ENCODE assay signal across 8 cellular contexts in genomic region chr17:62626719-62627218, GRCh38. TPM values are rescaled to one million over a fixed set of nuclear protein-coding genes. Genes with fewer than 3 reads are reported as not detected.
DNase-seq lines count a peak whose midpoint lies in the region; ATAC-seq, FAIRE-seq and TF ChIP-seq lines count a peak whose summit lies in the region.

No MANE protein-coding gene starts in this region.

- in situ Hi-C loops in HepG2 (cut with HindIII; ENCODE audit: extremely low pct_ligation_motif_present, low pct_unique_long_range_greater_than_20kb): no loop called here

- TF ChIP-seq RAD21 in HepG2 (CRISPR knock-in tag; IDR thresholded peaks at IDR 0.05): no peak

- H2AFZ ChIP-seq in HepG2 (ENCODE audit: low read length): no peak overlapping the region

- no peak for TF ChIP-seq CTCF in cardiac fibroblast (IDR thresholded peaks at IDR 0.05; ENCODE audit: low read depth, low read length)
- no peak for TF ChIP-seq CTCF in HepG2 (CRISPR knock-in tag; IDR thresholded peaks at IDR 0.05)

- BruUV-seq in HepG2 (replicated peaks; lab: Mats Ljungman, UMichigan): no TSS peak

- peaks cover 21 to 54% of the 10 kb centered on the region in 2 experiments; a peak in 4 of 5 replicates for H3K27me3 ChIP-seq in HepG2 (ENCODE audit: control insufficient read depth in 1 of 2, insufficient read depth in 2 of 2, low read length in 2 of 2)

- H4K20me1 ChIP-seq in HepG2 (ENCODE audit: insufficient read depth, low read length): no peaks in the 10 kb centered on the region

- H3K4me1 ChIP-seq in HepG2 (ENCODE audit: insufficient read depth, low read length): peaks cover 25% of the 10 kb centered on the region

- CTCF ChIA-PET in HepG2 (lab: Yijun Ruan, JAX; ENCODE audit: low intra/inter-chr PET ratio, low total read pairs) (no interaction called here), HEK293T (lab: Yijun Ruan, JAX) (interaction anchor here (0.7 kb wide), 1 partner anchor 42 kb away, joined by 3 read pairs; no protein-coding TSS in a partner anchor)

- H3K4me3 ChIP-seq in cardiac fibroblast (replicated peaks in 1 of 2; ENCODE audit: low read depth in 2 of 2, low read length in 2 of 2): peak overlapping the region; percentile 74 to 78
- H3K4me3 ChIP-seq in HepG2 (replicated peaks in 1 of 3; ENCODE audit: insufficient read depth in 1 of 3, low read depth in 2 of 3, low read length in 3 of 3): peak overlapping the region; percentile 40 to 69 (median 42); a peak in 5 of 6 replicates

- 21% methylated on average over 16 of the region's 21 CpGs for WGBS in HepG2 (ENCODE audit: low lambda C conversion rate)

- H3K9ac ChIP-seq in HepG2 (ENCODE audit: insufficient read depth, low read depth, low read length): no peak overlapping the region

- peak; percentile 72 for FAIRE-seq in HepG2 (lab: Jason Lieb, UNC)

- peak overlapping the region; percentile 67 for H3K4me2 ChIP-seq in HepG2 (ENCODE audit: low read depth, low read length)

- no peaks in the 10 kb centered on the region for H3K36me3 ChIP-seq in HepG2 (replicated peaks in 1 of 2; ENCODE audit: control insufficient read depth in 1 of 2, insufficient read depth in 2 of 2, low read length in 2 of 2)

- no peak for TF ChIP-seq POLR2A in HepG2 (IDR thresholded peaks at IDR 0.05; ENCODE audit: insufficient read depth in 1 of 2, low read depth in 2 of 2, low read length in 2 of 2)

- no peaks in the 10 kb centered on the region for H3K79me2 ChIP-seq in HepG2 (ENCODE audit: insufficient read depth, low read length)

- no peaks in the 10 kb centered on the region for H3K9me3 ChIP-seq in HepG2 (ENCODE audit: low read length)

- H3K27ac ChIP-seq in HepG2 (ENCODE audit: extremely low read length, insufficient read depth, low read length): no peak overlapping the region
- peak overlapping the region; percentile 30 for H3K27ac ChIP-seq in substantia nigra (ENCODE audit: low read depth, low read length, poor library complexity, severe bottlenecking)

- POLR2A ChIA-PET in HepG2 (lab: Yijun Ruan, JAX): no interaction called here
- POLR2A ChIA-PET in HEK293T (lab: Yijun Ruan, JAX): no interaction called here

- peak; percentile 88 for DNase-seq in GM03348 (ENCODE audit: low spot score)
- DNase-seq in NCI-H2227 treated with DMSO at 0.1 percent for 48 hours (lab: John Stamatoyannopoulos, UW): peak; percentile 33
- DNase-seq in cardiac fibroblast (ENCODE audit: low read depth in 2 of 2): peak; percentile 91 to 94
- peak; percentile 31 for DNase-seq in HepG2 (ENCODE audit: low spot score)
- peak in 2 of 49 donors; percentile 32 to 37 for DNase-seq in substantia nigra (lab: John Stamatoyannopoulos, UW)
- DNase-seq in inferior parietal cortex (ENCODE audit: extremely low spot score): no peak
- DNase-seq in HEK293T (ENCODE audit: extremely low spot score): no peak

- intact Hi-C loops in HepG2 (cut with micrococcal nuclease; ENCODE audit: unreplicated experiment): no loop called here

- TF ChIP-seq EP300 in HepG2 (IDR thresholded peaks at IDR 0.05; ENCODE audit: low read depth in 2 of 2, low read length in 2 of 2) (no peak), HepG2 (CRISPR knock-in tag; IDR thresholded peaks at IDR 0.05; ENCODE audit: borderline replicate concordance) (no peak)

- peak; percentile 5; the same call in 1 of the 3 replicates for ATAC-seq in HepG2
- no peak for ATAC-seq in HG02763 (IDR thresholded peaks at IDR 0.05; ENCODE audit: unreplicated experiment)

TF ChIP-seq in HepG2, 621 proteins besides CTCF, POLR2A, EP300 and RAD21 (continues in another document):
- TF ChIP-seq ZMYM4 (CRISPR knock-in tag; IDR thresholded peaks at IDR 0.05) (no peak), ZNF33A (CRISPR knock-in tag; IDR thresholded peaks at IDR 0.05; ENCODE audit: borderline replicate concordance) (no peak), KDM5B (CRISPR knock-in tag; IDR thresholded peaks at IDR 0.05; ENCODE audit: borderline replicate concordance) (peak; percentile 59; the same call in 1 of the 2 replicates), ZBTB2 (CRISPR knock-in tag; IDR thresholded peaks at IDR 0.05; ENCODE audit: low read depth) (no peak), ZBTB26 (CRISPR knock-in tag; IDR thresholded peaks at IDR 0.05; ENCODE audit: borderline replicate concordance) (no peak), NFE2L1 (CRISPR knock-in tag; IDR thresholded peaks at IDR 0.05; ENCODE audit: borderline replicate concordance) (no peak)

TF ChIP-seq in HEK293T, 16 proteins besides CTCF, POLR2A, EP300 and RAD21:
- TF ChIP-seq L3MBTL2 (conservative IDR thresholded peaks at IDR 0.05): no peak
- no peak for TF ChIP-seq ARNT (IDR thresholded peaks at IDR 0.05)
- TF ChIP-seq BHLHE40 (IDR thresholded peaks at IDR 0.05; ENCODE audit: borderline replicate concordance): no peak
- TF ChIP-seq CTBP1 (IDR thresholded peaks at IDR 0.05; ENCODE audit: borderline replicate concordance): no peak
- TF ChIP-seq FOXK2 (IDR thresholded peaks at IDR 0.05): no peak
- no peak for TF ChIP-seq HDGF (IDR thresholded peaks at IDR 0.05; ENCODE audit: borderline replicate concordance)
- no peak for TF ChIP-seq SUZ12 (IDR thresholded peaks at IDR 0.05)
- TF ChIP-seq NFRKB (IDR thresholded peaks at IDR 0.05): no peak
- no peak for TF ChIP-seq LEF1 (IDR thresholded peaks at IDR 0.05; ENCODE audit: borderline replicate concordance)
- no peak for TF ChIP-seq PKNOX1 (IDR thresholded peaks at IDR 0.05)
- no peak for TF ChIP-seq TARDBP (IDR thresholded peaks at IDR 0.05)

RNA-seq across cellular contexts. Expression of gene MRC2, which starts 0.7 kb away (rescaled TPM):
- total RNA-seq in HepG2 (2016; rRNA removed; fragmentation: Illumina TruSeq; extraction: Trizol): not detected in 2 replicates
- total RNA-seq in HepG2 (2016; cell fraction: cytosol; rRNA removed; fragmentation: Illumina TruSeq; extraction: Trizol; ENCODE audit: low read depth): not detected in 2 replicates
- not detected in 2 replicates for total RNA-seq in HepG2 (2016; cell fraction: insoluble cytoplasmic fraction; rRNA removed; fragmentation: Illumina TruSeq; extraction: Trizol)
- not detected in 2 replicates for total RNA-seq in HepG2 (2016; cell fraction: membrane; rRNA removed; fragmentation: Illumina TruSeq; extraction: Trizol)
- not detected in 2 replicates for total RNA-seq in HepG2 (2016; cell fraction: nucleus; rRNA removed; fragmentation: Illumina TruSeq; extraction: Trizol)
- polyA plus RNA-seq in HepG2 (2011; rRNA removed): not detected in 2 replicates
- polyA plus RNA-seq in HepG2 (2011; cell fraction: cytosol; rRNA removed): not detected in 2 replicates
- polyA plus RNA-seq in HepG2 (2011; cell fraction: nucleus; rRNA removed): 0.03 and 0.10 TPM in 2 replicates
- 0.01 TPM in 1 of 2 replicates, not detected in the other for polyA plus RNA-seq in HepG2 (2012)
- not detected in 2 replicates for polyA plus RNA-seq in HepG2 (2016; cell fraction: cytosol; fragmentation: Illumina TruSeq; extraction: Trizol; ENCODE audit: low read depth)
- not detected in 2 replicates for polyA plus RNA-seq in HepG2 (2016; cell fraction: insoluble cytoplasmic fraction; fragmentation: Illumina TruSeq; extraction: Trizol; ENCODE audit: low read depth)
- polyA plus RNA-seq in HepG2 (2016; cell fraction: membrane; fragmentation: Illumina TruSeq; extraction: Trizol; ENCODE audit: low read depth): not detected in 2 replicates
- not detected in 2 replicates for polyA plus RNA-seq in HepG2 (2016; cell fraction: nucleus; fragmentation: Illumina TruSeq; extraction: Trizol; ENCODE audit: insufficient read depth, low read depth)
- 0.04 and 20.3 TPM in 2 replicates for polyA minus RNA-seq in HepG2 (2011; rRNA and poly(A)+ RNA removed; ENCODE audit: low replicate concordance)
- polyA minus RNA-seq in HepG2 (2011; cell fraction: cytosol; rRNA and poly(A)+ RNA removed): 0.26 TPM in 1 of 2 replicates, not detected in the other
- 0.12 and 0.39 TPM in 2 replicates for polyA minus RNA-seq in HepG2 (2011; cell fraction: nucleus; rRNA and poly(A)+ RNA removed)

Comparison
In these comparisons a context has a peak if more than half of its experiments do, and no peak if none do; other contexts are left out.
1. DNase-seq: peak in GM03348 (single experiment), NCI-H2227 treated with DMSO at 0.1 percent for 48 hours (single experiment), cardiac fibroblast (2 of 2) and HepG2 (single experiment); none in inferior parietal cortex (single experiment) and HEK293T (single experiment).